Comparison of ENCODE assay signal across 10 cellular contexts in the genomic region with DNA sequence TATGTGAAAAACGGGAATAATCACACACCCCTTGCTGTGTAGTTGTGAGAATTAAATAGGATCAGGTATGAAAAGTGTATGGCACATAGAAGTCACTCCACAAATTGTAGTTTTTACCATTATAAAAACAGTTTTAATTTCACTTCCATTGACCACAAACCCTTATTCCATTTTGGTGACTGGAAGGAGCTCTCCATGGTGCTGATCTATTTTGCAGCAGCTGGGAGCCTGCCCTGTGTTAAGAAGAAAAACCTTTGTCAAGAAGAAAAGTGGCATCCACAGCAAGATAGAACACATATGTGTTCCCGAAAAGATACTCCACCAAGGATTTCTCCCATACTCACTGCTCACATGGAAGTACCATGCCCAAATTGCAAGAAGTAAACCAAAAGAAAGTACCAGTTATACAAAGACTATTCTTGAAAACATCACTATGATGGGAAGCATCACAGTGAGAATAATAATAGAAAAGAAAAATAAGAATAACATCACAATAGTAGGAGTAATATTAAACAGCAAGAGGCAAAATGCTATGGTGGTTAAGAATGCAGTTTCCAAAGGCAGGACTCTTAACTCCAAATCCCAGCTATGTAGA. TPM values are rescaled to one million over a fixed set of nuclear protein-coding genes. Genes with fewer than 3 reads are reported as not detected.
A peak's percentile ranks its signal among the peaks of the same experiment; 100 is the strongest.
DNase-seq lines count a peak whose midpoint lies in the region; ATAC-seq lines count a peak whose summit lies in the region.
"Had no signal": no experiment of that assay in that cellular context is flagged by ENCODE, and none has a peak within 500 bp of the region (broad histone marks: within the 10 kb centered on the region; RNA-seq: fewer than 3 reads in every experiment).

No MANE protein-coding gene starts in this region.

- H3K36me3 Mint-ChIP-seq in naive thymus-derived CD4-positive, alpha-beta T cell = no peaks in the 10 kb centered on the region

- H3K4me1 ChIP-seq in naive thymus-derived CD4-positive, alpha-beta T cell (ENCODE audit: control insufficient read depth in 2 of 2, insufficient read depth in 2 of 2, low read length in 2 of 2) = no peaks in the 10 kb centered on the region
- H3K4me1 ChIP-seq: parathyroid adenoma had no signal

- peaks cover 0 to 33% (median 24%) of the 10 kb centered on the region in 5 donors for H3K27me3 Mint-ChIP-seq in naive thymus-derived CD4-positive, alpha-beta T cell

- no peak for ATAC-seq in naive thymus-derived CD4-positive, alpha-beta T cell
- ATAC-seq in left colon (no peak), HG03196 (IDR thresholded peaks at IDR 0.05; ENCODE audit: unreplicated experiment) (no peak), GM21447 (IDR thresholded peaks at IDR 0.05; ENCODE audit: unreplicated experiment) (no peak)

- POLR2A ChIA-PET in naive thymus-derived CD4-positive, alpha-beta T cell (lab: Charles Lee) = no interaction called here

- no peaks in the 10 kb centered on the region for H3K4me1 Mint-ChIP-seq in naive thymus-derived CD4-positive, alpha-beta T cell

- H3K27ac Mint-ChIP-seq in naive thymus-derived CD4-positive, alpha-beta T cell = no peak overlapping the region

- CTCF ChIA-PET in naive thymus-derived CD4-positive, alpha-beta T cell (lab: Charles Lee) = no interaction called here

- H3K4me3 Mint-ChIP-seq in naive thymus-derived CD4-positive, alpha-beta T cell = no peak overlapping the region

- DNase-seq in H7 (peak; percentile 22), NAMALWA (ENCODE audit: low spot score) (peak; percentile 54), dedifferentiated amniotic fluid mesenchymal stem cell (ENCODE audit: extremely low spot score) (peak; percentile 43), left colon (no peak), NCI-H2196 treated with DMSO at 0.1 percent for 48 hours (lab: John Stamatoyannopoulos, UW; ENCODE audit: unreplicated experiment) (no peak)
- peak in 5 of 9 donors; percentile 2 to 26 (median 9) for DNase-seq in naive thymus-derived CD4-positive, alpha-beta T cell
- DNase-seq: activated naive CD4-positive, alpha-beta T cell treated with Interleukin-2 at 50 U/mL for 16 hours had no signal

- no peaks in the 10 kb centered on the region for H3K27me3 ChIP-seq in H7 (ENCODE audit: control insufficient read depth, insufficient read depth, low read length)
- H3K27me3 ChIP-seq in naive thymus-derived CD4-positive, alpha-beta T cell (ENCODE audit: control insufficient read depth in 2 of 2, insufficient read depth in 2 of 2, low read length in 2 of 2) = no peaks in the 10 kb centered on the region

- H3K4me3 ChIP-seq in H7 (ENCODE audit: insufficient read depth, low read depth, low read length) = no peak overlapping the region
- H3K4me3 ChIP-seq in naive thymus-derived CD4-positive, alpha-beta T cell (ENCODE audit: low read length) = no peak overlapping the region

- H3K9me3 Mint-ChIP-seq in naive thymus-derived CD4-positive, alpha-beta T cell = peaks cover 1 to 12% (median 5%) of the 10 kb centered on the region in 11 donors

- intact Hi-C loops in naive thymus-derived CD4-positive, alpha-beta T cell (cut with micrococcal nuclease) = loop anchor here in 1 of 2 donors (5.0 kb wide), 1 partner anchor 153 kb away; no protein-coding TSS in a partner anchor
- intact Hi-C loops in left colon (cut with DNase I, micrococcal nuclease) = no loop called here

- H3K9me3 ChIP-seq in naive thymus-derived CD4-positive, alpha-beta T cell (ENCODE audit: control insufficient read depth in 2 of 3, low read length in 3 of 3) = peaks cover 0 to 5% (median 0%) of the 10 kb centered on the region in 3 experiments

- H3K36me3 ChIP-seq in H7 (replicated peaks; ENCODE audit: control insufficient read depth, insufficient read depth, low read length) = no peaks in the 10 kb centered on the region
- H3K36me3 ChIP-seq in naive thymus-derived CD4-positive, alpha-beta T cell (ENCODE audit: control insufficient read depth in 2 of 3, insufficient read depth in 3 of 3, low read length in 3 of 3) = no peaks in the 10 kb centered on the region

- no peak overlapping the region for H3K27ac ChIP-seq in naive thymus-derived CD4-positive, alpha-beta T cell (ENCODE audit: low read depth, low read length)
- H3K27ac ChIP-seq: parathyroid adenoma had no signal

RNA-seq across cellular contexts. Expression of a gene that starts 58.7 kb away (rescaled TPM):
- 14.9 and 21.7 TPM in 2 replicates for total RNA-seq in H7 (2014; rRNA removed; shearing (Covaris generic))
- not detected for total RNA-seq in naive thymus-derived CD4-positive, alpha-beta T cell
- polyA plus RNA-seq in naive thymus-derived CD4-positive, alpha-beta T cell = not detected
- not detected for total RNA-seq in left colon

Comparison
In these comparisons a context has a peak if more than half of its experiments do, and no peak if none do; other contexts are left out.
1. DNase-seq: peak in H7 (single experiment), NAMALWA (single experiment), dedifferentiated amniotic fluid mesenchymal stem cell (single experiment) and naive thymus-derived CD4-positive, alpha-beta T cell (5 of 9); none in left colon (0 of 2) and NCI-H2196 treated with DMSO at 0.1 percent for 48 hours (single experiment).
2. RNA of a gene that starts 58.7 kb away (total RNA-seq): 14.9 to 21.7 TPM in H7; not detected in left colon and not detected in naive thymus-derived CD4-positive, alpha-beta T cell; every median in the first group is over 10 times any median in the second.